ENCODE assay signal across 15 cellular contexts in genomic region chr12:25056486-25057130, GRCh38.
A peak's percentile ranks its signal among the peaks of the same experiment; 100 is the strongest.
DNase-seq lines count a peak whose midpoint lies in the region; ATAC-seq and TF ChIP-seq lines count a peak whose summit lies in the region.
"Had no signal": no experiment of that assay in that cellular context is flagged by ENCODE, and none has a peak within 500 bp of the region (broad histone marks: within the 10 kb centered on the region; RNA-seq: fewer than 3 reads in every experiment).

No MANE protein-coding gene starts in this region.

- no peaks in the 10 kb centered on the region for H3K27me3 Mint-ChIP-seq in activated CD4-positive, alpha-beta T cell treated with anti-CD3 and anti-CD28 coated beads, Interleukin-2, amount 10 ng/mL, durations not matched to agents 7 days and 5 days
- H3K27me3 Mint-ChIP-seq in activated T-helper 17 cell treated with anti-CD3 and anti-CD28 coated beads, Interleukin-2, amount 50 U/mL, for 72 hours: no peaks in the 10 kb centered on the region

- H3K4me3 ChIP-seq in spleen (peak overlapping the region in 4 of 8 donors; percentile 12 to 72 (median 14)), left lung (no peak overlapping the region), gastrocnemius medialis (no peak overlapping the region)
- H3K4me3 ChIP-seq: cardiac muscle cell, GM23338, right atrium auricular region had no signal

- H3K4me3 Mint-ChIP-seq in activated CD4-positive, alpha-beta T cell treated with anti-CD3 and anti-CD28 coated beads, Interleukin-2, amount 10 ng/mL, durations not matched to agents 7 days and 5 days: peak overlapping the region; percentile 77
- peak overlapping the region; percentile 94 for H3K4me3 Mint-ChIP-seq in activated T-helper 17 cell treated with anti-CD3 and anti-CD28 coated beads, Interleukin-2, amount 50 U/mL, for 72 hours
- H3K4me3 Mint-ChIP-seq: GM23338 had no signal

- DNase-seq in activated CD4-positive, alpha-beta T cell treated with anti-CD3 and anti-CD28 coated beads, Interleukin-2, amount 10 ng/mL, durations not matched to agents 7 days and 5 days: no peak
- no peak for DNase-seq in activated CD4-positive, alpha-beta T cell treated with anti-CD3 and anti-CD28 coated beads, Interleukin-2, amount 50 U/mL, for 48 hours
- no peak for DNase-seq in spleen
- DNase-seq in left lung: no peak
- no peak for DNase-seq in gastrocnemius medialis
- DNase-seq: ACHN; activated CD8-positive, alpha-beta memory T cell treated with anti-CD3 and anti-CD28 coated beads, Interleukin-2, amount 50 U/mL, for 4 hours; NCI-H1694 treated with DMSO at 0.1 percent for 48 hours; trophoblast cell had no signal

- peaks cover 17% of the 10 kb centered on the region for H3K36me3 Mint-ChIP-seq in activated CD4-positive, alpha-beta T cell treated with anti-CD3 and anti-CD28 coated beads, Interleukin-2, amount 10 ng/mL, durations not matched to agents 7 days and 5 days (ENCODE audit: low read depth)
- peaks cover 9% of the 10 kb centered on the region for H3K36me3 Mint-ChIP-seq in activated T-helper 17 cell treated with anti-CD3 and anti-CD28 coated beads, Interleukin-2, amount 50 U/mL, for 72 hours (ENCODE audit: low read depth)

- H3K36me3 ChIP-seq in spleen (no peaks in the 10 kb centered on the region), left lung (no peaks in the 10 kb centered on the region), gastrocnemius medialis (no peaks in the 10 kb centered on the region)
- H3K36me3 ChIP-seq: cardiac muscle cell, right atrium auricular region had no signal

- H3K27ac ChIP-seq in spleen (peak overlapping the region in 6 of 8 donors; percentile 24 to 96 (median 90)), left lung (peak overlapping the region in 1 of 2 donors; percentile 24), gastrocnemius medialis (no peak overlapping the region)
- H3K27ac ChIP-seq: cardiac muscle cell, right atrium auricular region had no signal

- H3K27me3 ChIP-seq in spleen (replicated peaks in 1 of 7) (no peaks in the 10 kb centered on the region), left lung (no peaks in the 10 kb centered on the region), gastrocnemius medialis (no peaks in the 10 kb centered on the region)
- H3K27me3 ChIP-seq: cardiac muscle cell, right atrium auricular region had no signal

- TF ChIP-seq CTCF in spleen (IDR thresholded peaks at IDR 0.05 in 8 of 11, conservative IDR thresholded peaks at IDR 0.05 in 3 of 11): no peak
- TF ChIP-seq CTCF in left lung (IDR thresholded peaks at IDR 0.05): no peak
- no peak for TF ChIP-seq CTCF in gastrocnemius medialis (IDR thresholded peaks at IDR 0.05 in 4 of 5, conservative IDR thresholded peaks at IDR 0.05 in 1 of 5)

- peaks cover 38% of the 10 kb centered on the region for H3K4me1 Mint-ChIP-seq in activated CD4-positive, alpha-beta T cell treated with anti-CD3 and anti-CD28 coated beads, Interleukin-2, amount 10 ng/mL, durations not matched to agents 7 days and 5 days
- peaks cover 29% of the 10 kb centered on the region for H3K4me1 Mint-ChIP-seq in activated T-helper 17 cell treated with anti-CD3 and anti-CD28 coated beads, Interleukin-2, amount 50 U/mL, for 72 hours

- intact Hi-C loops in spleen (cut with DNase I; ENCODE audit: low total_unique reads) (no loop called here), left lung (cut with DNase I) (no loop called here), gastrocnemius medialis (cut with DNase I; ENCODE audit: low total_unique reads) (no loop called here)

- in situ Hi-C loops in gastrocnemius medialis (cut with MboI; ENCODE audit: low sequenced_read_pairs in 4 of 4): no loop called here

- H3K4me1 ChIP-seq in spleen: peaks cover 6 to 90% (median 49%) of the 10 kb centered on the region in 6 donors
- H3K4me1 ChIP-seq in left lung: peaks cover 0 to 37% of the 10 kb centered on the region in 2 donors
- no peaks in the 10 kb centered on the region for H3K4me1 ChIP-seq in gastrocnemius medialis
- H3K4me1 ChIP-seq: right atrium auricular region had no signal

- H3K27ac Mint-ChIP-seq in activated CD4-positive, alpha-beta T cell treated with anti-CD3 and anti-CD28 coated beads, Interleukin-2, amount 10 ng/mL, durations not matched to agents 7 days and 5 days: peak overlapping the region; percentile 54
- H3K27ac Mint-ChIP-seq in activated T-helper 17 cell treated with anti-CD3 and anti-CD28 coated beads, Interleukin-2, amount 50 U/mL, for 72 hours: no peak overlapping the region
- H3K27ac Mint-ChIP-seq: GM23338 had no signal

- POLR2A ChIA-PET in activated CD4-positive, alpha-beta T cell treated with anti-CD3 and anti-CD28 coated beads, Interleukin-2, amount 10 ng/mL, durations not matched to agents 7 days and 5 days (lab: Charles Lee): interaction anchor here (0.6 kb wide), 1 partner anchor 100 kb away, joined by 15 read pairs; no protein-coding TSS in a partner anchor

- peak; percentile 16 for ATAC-seq in HG02623 (IDR thresholded peaks at IDR 0.05; ENCODE audit: unreplicated experiment)
- ATAC-seq in activated T-helper 17 cell treated with anti-CD3 and anti-CD28 coated beads, Interleukin-2, amount 50 U/mL, for 72 hours (replicated peaks): no peak
- no peak for ATAC-seq in HG03565 (IDR thresholded peaks at IDR 0.05; ENCODE audit: unreplicated experiment)
- ATAC-seq in left lung: no peak
- no peak for ATAC-seq in gastrocnemius medialis
- ATAC-seq: GM23338 had no signal

- CTCF ChIA-PET in activated CD4-positive, alpha-beta T cell treated with anti-CD3 and anti-CD28 coated beads, Interleukin-2, amount 10 ng/mL, durations not matched to agents 7 days and 5 days (lab: Charles Lee): interaction anchor here (1.1 kb wide), 1 partner anchor 216 kb away, joined by 3 read pairs; no protein-coding TSS in a partner anchor

- H3K9me3 Mint-ChIP-seq in activated CD4-positive, alpha-beta T cell treated with anti-CD3 and anti-CD28 coated beads, Interleukin-2, amount 10 ng/mL, durations not matched to agents 7 days and 5 days: no peaks in the 10 kb centered on the region
- no peaks in the 10 kb centered on the region for H3K9me3 Mint-ChIP-seq in activated T-helper 17 cell treated with anti-CD3 and anti-CD28 coated beads, Interleukin-2, amount 50 U/mL, for 72 hours
- H3K9me3 Mint-ChIP-seq: GM23338 had no signal

- no peaks in the 10 kb centered on the region for H3K9me3 ChIP-seq in spleen
- H3K9me3 ChIP-seq in left lung: no peaks in the 10 kb centered on the region
- H3K9me3 ChIP-seq in gastrocnemius medialis: no peaks in the 10 kb centered on the region
- H3K9me3 ChIP-seq: right atrium auricular region had no signal

- 36 to 54% (median 46%) methylated on average over 3 of the region's 3 CpGs for WGBS in spleen, 5 donors

- TF ChIP-seq POLR2A in spleen (IDR thresholded peaks at IDR 0.05) (no peak), gastrocnemius medialis (IDR thresholded peaks at IDR 0.05) (no peak)

Comparison
In these comparisons a context has a peak if more than half of its experiments do, and no peak if none do; other contexts are left out.
1. H3K27ac ChIP-seq: peak in spleen (6 of 8); none in gastrocnemius medialis (0 of 4).